ENCODE assay signal across 15 cellular contexts in the genomic region with DNA sequence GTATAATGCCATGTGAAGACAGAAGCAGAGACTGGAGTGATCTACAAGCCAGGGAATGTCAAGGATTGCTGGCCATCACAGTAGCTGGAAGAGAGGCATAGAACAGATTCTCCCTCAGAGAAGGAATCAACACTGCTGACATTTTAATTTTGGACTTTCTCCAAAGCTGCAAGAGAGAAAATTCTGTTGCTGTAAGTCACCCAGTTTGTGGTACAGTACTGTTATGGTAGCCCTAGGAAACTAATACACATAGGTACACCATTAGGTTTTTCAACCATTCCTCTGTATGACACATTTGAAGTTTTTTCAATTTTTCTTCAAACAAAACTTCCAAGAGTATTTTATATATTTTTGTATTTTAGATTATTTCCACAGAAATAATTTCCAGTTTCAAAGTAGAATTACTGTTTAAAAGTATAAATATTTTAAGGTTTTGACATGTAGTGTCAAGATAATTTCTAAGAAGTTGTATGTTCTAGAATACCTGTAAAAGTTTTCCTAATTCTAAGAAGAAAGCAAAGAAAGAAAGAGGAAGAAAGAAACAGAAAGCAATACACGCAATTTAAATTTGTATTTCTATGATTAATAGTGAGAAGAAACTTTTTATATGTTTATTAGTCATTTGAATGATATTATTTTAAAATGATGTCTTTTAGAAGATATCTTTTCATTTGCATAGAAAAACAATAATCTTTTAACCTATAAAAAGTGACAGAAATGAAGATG.
DNase-seq lines count a peak whose midpoint lies in the region; ATAC-seq, FAIRE-seq and TF ChIP-seq lines count a peak whose summit lies in the region.
"Had no signal": no experiment of that assay in that cellular context is flagged by ENCODE, and none has a peak within 500 bp of the region (broad histone marks: within the 10 kb centered on the region; RNA-seq: fewer than 3 reads in every experiment).

No MANE protein-coding gene starts in this region.

- no peak for FAIRE-seq in D721Med (lab: Jason Lieb, UNC)

- no peaks in the 10 kb centered on the region for H3K9me3 Mint-ChIP-seq in activated T-cell treated with anti-CD3 and anti-CD28 coated beads, Interleukin-2, amount 50 U/mL, for 24 hours
- H3K9me3 Mint-ChIP-seq in activated T-cell treated with anti-CD3 and anti-CD28 coated beads, Interleukin-2, amount 50 U/mL, for 4 hours: no peaks in the 10 kb centered on the region
- peaks cover 13% of the 10 kb centered on the region for H3K9me3 Mint-ChIP-seq in chondrocyte (ENCODE audit: low read depth)
- H3K9me3 Mint-ChIP-seq in naive thymus-derived CD8-positive, alpha-beta T cell: peaks cover 0 to 1% (median 0%) of the 10 kb centered on the region in 9 donors

- peaks cover 46% of the 10 kb centered on the region for H3K36me3 Mint-ChIP-seq in activated T-cell treated with anti-CD3 and anti-CD28 coated beads, Interleukin-2, amount 50 U/mL, for 24 hours (ENCODE audit: low read depth)
- peaks cover 28% of the 10 kb centered on the region for H3K36me3 Mint-ChIP-seq in activated T-cell treated with anti-CD3 and anti-CD28 coated beads, Interleukin-2, amount 50 U/mL, for 4 hours (ENCODE audit: insufficient read depth)
- H3K36me3 Mint-ChIP-seq in chondrocyte (ENCODE audit: low read depth): peaks cover 27% of the 10 kb centered on the region
- H3K36me3 Mint-ChIP-seq in naive thymus-derived CD8-positive, alpha-beta T cell: peaks cover 5 to 72% (median 32%) of the 10 kb centered on the region in 3 donors

- no peak for DNase-seq in activated T-cell treated with anti-CD3 and anti-CD28 coated beads, Interleukin-2, amount 50 U/mL, for 24 hours
- DNase-seq in activated T-cell treated with anti-CD3 and anti-CD28 coated beads, Interleukin-2, amount 50 U/mL, for 4 hours: no peak
- DNase-seq in GM04504 (ENCODE audit: low read depth): peak; percentile 1
- DNase-seq in chondrocyte (ENCODE audit: low spot score): no peak
- DNase-seq in naive thymus-derived CD8-positive, alpha-beta T cell: no peak
- no peak for DNase-seq in NCI-H1694 (lab: John Stamatoyannopoulos, UW)
- DNase-seq in NOMO-1 treated with DMSO at 0.1 percent for 48 hours (lab: John Stamatoyannopoulos, UW; ENCODE audit: unreplicated experiment): no peak
- DNase-seq in D721Med (ENCODE audit: insufficient read length, low spot score): no peak
- DNase-seq: amygdala; DMS 273 treated with DMSO at 0.1 percent for 48 hours; NCI-H1930; NCI-H524 treated with DMSO at 0.1 percent for 48 hours; PC-9; stimulated activated CD4-positive, alpha-beta T cell treated with anti-CD3 and anti-CD28 coated beads, Interleukin-2, amount 100 ng/mL, for 24 hours had no signal

- peaks cover 41% of the 10 kb centered on the region for H3K4me1 Mint-ChIP-seq in activated T-cell treated with anti-CD3 and anti-CD28 coated beads, Interleukin-2, amount 50 U/mL, for 24 hours (ENCODE audit: low read depth)
- peaks cover 25% of the 10 kb centered on the region for H3K4me1 Mint-ChIP-seq in activated T-cell treated with anti-CD3 and anti-CD28 coated beads, Interleukin-2, amount 50 U/mL, for 4 hours (ENCODE audit: low read depth)
- H3K4me1 Mint-ChIP-seq in chondrocyte (ENCODE audit: low read depth): peaks cover 21% of the 10 kb centered on the region
- H3K4me1 Mint-ChIP-seq in naive thymus-derived CD8-positive, alpha-beta T cell: peaks cover 6 to 16% (median 12%) of the 10 kb centered on the region in 4 donors
- H3K4me1 Mint-ChIP-seq: neural crest cell had no signal

- H3K27ac Mint-ChIP-seq in activated T-cell treated with anti-CD3 and anti-CD28 coated beads, Interleukin-2, amount 50 U/mL, for 24 hours: peak overlapping the region; percentile 88
- H3K27ac Mint-ChIP-seq in chondrocyte (ENCODE audit: unreplicated experiment): peak overlapping the region; percentile 60
- H3K27ac Mint-ChIP-seq in naive thymus-derived CD8-positive, alpha-beta T cell: peak overlapping the region in 6 of 10 donors; percentile 37 to 82 (median 56)

- no peak overlapping the region for H3K4me3 Mint-ChIP-seq in activated T-cell treated with anti-CD3 and anti-CD28 coated beads, Interleukin-2, amount 50 U/mL, for 24 hours
- H3K4me3 Mint-ChIP-seq in activated T-cell treated with anti-CD3 and anti-CD28 coated beads, Interleukin-2, amount 50 U/mL, for 4 hours: no peak overlapping the region
- H3K4me3 Mint-ChIP-seq in chondrocyte (ENCODE audit: unreplicated experiment): no peak overlapping the region
- H3K4me3 Mint-ChIP-seq in naive thymus-derived CD8-positive, alpha-beta T cell: no peak overlapping the region
- H3K4me3 Mint-ChIP-seq: neural crest cell had no signal

- TF ChIP-seq CTCF in chondrocyte (IDR thresholded peaks at IDR 0.05): no peak
- TF ChIP-seq CTCF in D721Med (IDR thresholded peaks at IDR 0.05; ENCODE audit: insufficient read depth, missing control alignments): no peak

- no peaks in the 10 kb centered on the region for H3K27me3 Mint-ChIP-seq in activated T-cell treated with anti-CD3 and anti-CD28 coated beads, Interleukin-2, amount 50 U/mL, for 24 hours
- H3K27me3 Mint-ChIP-seq in activated T-cell treated with anti-CD3 and anti-CD28 coated beads, Interleukin-2, amount 50 U/mL, for 4 hours (ENCODE audit: low read depth): no peaks in the 10 kb centered on the region
- H3K27me3 Mint-ChIP-seq in chondrocyte (ENCODE audit: low read depth): no peaks in the 10 kb centered on the region
- no peaks in the 10 kb centered on the region for H3K27me3 Mint-ChIP-seq in naive thymus-derived CD8-positive, alpha-beta T cell

- ATAC-seq in activated T-cell treated with anti-CD3 and anti-CD28 coated beads, Interleukin-2, amount 50 U/mL, for 4 hours: no peak
- no peak for ATAC-seq in naive thymus-derived CD8-positive, alpha-beta T cell

- POLR2A ChIA-PET in naive thymus-derived CD8-positive, alpha-beta T cell (lab: Charles Lee): interaction anchor here (1.2 kb wide), 1 partner anchor 76 kb away, joined by 3 read pairs; no protein-coding TSS in a partner anchor
